ENCODE assay signal across 2 cellular contexts in genomic region chr1:47227370-47228232, GRCh38.
TF ChIP-seq lines count a peak whose summit lies in the region.

No MANE protein-coding gene starts in this region.

TF ChIP-seq in HEK293, 187 proteins besides CTCF, POLR2A, EP300 and RAD21:
- no peak for TF ChIP-seq KLF8 (tag by site-specific recombination; IDR thresholded peaks at IDR 0.05)
- TF ChIP-seq, protein P1, sequence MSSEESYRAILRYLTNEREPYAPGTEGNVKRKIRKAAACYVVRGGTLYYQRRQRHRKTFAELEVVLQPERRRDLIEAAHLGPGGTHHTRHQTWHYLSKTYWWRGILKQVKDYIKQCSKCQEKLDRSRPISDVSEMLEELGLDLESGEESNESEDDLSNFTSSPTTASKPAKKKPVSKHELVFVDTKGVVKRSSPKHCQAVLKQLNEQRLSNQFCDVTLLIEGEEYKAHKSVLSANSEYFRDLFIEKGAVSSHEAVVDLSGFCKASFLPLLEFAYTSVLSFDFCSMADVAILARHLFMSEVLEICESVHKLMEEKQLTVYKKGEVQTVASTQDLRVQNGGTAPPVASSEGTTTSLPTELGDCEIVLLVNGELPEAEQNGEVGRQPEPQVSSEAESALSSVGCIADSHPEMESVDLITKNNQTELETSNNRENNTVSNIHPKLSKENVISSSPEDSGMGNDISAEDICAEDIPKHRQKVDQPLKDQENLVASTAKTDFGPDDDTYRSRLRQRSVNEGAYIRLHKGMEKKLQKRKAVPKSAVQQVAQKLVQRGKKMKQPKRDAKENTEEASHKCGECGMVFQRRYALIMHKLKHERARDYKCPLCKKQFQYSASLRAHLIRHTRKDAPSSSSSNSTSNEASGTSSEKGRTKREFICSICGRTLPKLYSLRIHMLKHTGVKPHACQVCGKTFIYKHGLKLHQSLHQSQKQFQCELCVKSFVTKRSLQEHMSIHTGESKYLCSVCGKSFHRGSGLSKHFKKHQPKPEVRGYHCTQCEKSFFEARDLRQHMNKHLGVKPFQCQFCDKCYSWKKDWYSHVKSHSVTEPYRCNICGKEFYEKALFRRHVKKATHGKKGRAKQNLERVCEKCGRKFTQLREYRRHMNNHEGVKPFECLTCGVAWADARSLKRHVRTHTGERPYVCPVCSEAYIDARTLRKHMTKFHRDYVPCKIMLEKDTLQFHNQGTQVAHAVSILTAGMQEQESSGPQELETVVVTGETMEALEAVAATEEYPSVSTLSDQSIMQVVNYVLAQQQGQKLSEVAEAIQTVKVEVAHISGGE (tag by site-specific recombination; conservative IDR thresholded peaks at IDR 0.05; ENCODE audit: low read depth), result peak; percentile 90
- TF ChIP-seq ZNF768 (tag by site-specific recombination; IDR thresholded peaks at IDR 0.05), result no peak
- TF ChIP-seq PATZ1 (tag by site-specific recombination; IDR thresholded peaks at IDR 0.05), result no peak
- no peak for TF ChIP-seq GFI1B (tag by site-specific recombination; IDR thresholded peaks at IDR 0.05)
- no peak for TF ChIP-seq ZBTB48 (tag by site-specific recombination; IDR thresholded peaks at IDR 0.05)
- TF ChIP-seq MZF1 (tag by site-specific recombination; IDR thresholded peaks at IDR 0.05; ENCODE audit: borderline replicate concordance), result no peak

TF ChIP-seq in K562, 482 proteins besides CTCF, POLR2A, EP300 and RAD21:
- TF ChIP-seq SAP30 (IDR thresholded peaks at IDR 0.05; ENCODE audit: borderline replicate concordance, insufficient read depth, low read depth, low read length, poor library complexity, severe bottlenecking) (peak; percentile 32), GTF2E2 (tag; IDR thresholded peaks at IDR 0.05) (no peak), NR2F6 (CRISPR knock-in tag; IDR thresholded peaks at IDR 0.05) (no peak), PHB (CRISPR knock-in tag; IDR thresholded peaks at IDR 0.05) (0 out of 2 replicates have a peak, but pooled peaks have one; percentile 62), PREB (CRISPR knock-in tag; IDR thresholded peaks at IDR 0.05) (0 out of 2 replicates have a peak, but pooled peaks have one; percentile 60)
- TF ChIP-seq, protein P2, sequence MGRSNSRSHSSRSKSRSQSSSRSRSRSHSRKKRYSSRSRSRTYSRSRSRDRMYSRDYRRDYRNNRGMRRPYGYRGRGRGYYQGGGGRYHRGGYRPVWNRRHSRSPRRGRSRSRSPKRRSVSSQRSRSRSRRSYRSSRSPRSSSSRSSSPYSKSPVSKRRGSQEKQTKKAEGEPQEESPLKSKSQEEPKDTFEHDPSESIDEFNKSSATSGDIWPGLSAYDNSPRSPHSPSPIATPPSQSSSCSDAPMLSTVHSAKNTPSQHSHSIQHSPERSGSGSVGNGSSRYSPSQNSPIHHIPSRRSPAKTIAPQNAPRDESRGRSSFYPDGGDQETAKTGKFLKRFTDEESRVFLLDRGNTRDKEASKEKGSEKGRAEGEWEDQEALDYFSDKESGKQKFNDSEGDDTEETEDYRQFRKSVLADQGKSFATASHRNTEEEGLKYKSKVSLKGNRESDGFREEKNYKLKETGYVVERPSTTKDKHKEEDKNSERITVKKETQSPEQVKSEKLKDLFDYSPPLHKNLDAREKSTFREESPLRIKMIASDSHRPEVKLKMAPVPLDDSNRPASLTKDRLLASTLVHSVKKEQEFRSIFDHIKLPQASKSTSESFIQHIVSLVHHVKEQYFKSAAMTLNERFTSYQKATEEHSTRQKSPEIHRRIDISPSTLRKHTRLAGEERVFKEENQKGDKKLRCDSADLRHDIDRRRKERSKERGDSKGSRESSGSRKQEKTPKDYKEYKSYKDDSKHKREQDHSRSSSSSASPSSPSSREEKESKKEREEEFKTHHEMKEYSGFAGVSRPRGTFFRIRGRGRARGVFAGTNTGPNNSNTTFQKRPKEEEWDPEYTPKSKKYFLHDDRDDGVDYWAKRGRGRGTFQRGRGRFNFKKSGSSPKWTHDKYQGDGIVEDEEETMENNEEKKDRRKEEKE (IDR thresholded peaks at IDR 0.05; ENCODE audit: borderline replicate concordance in 1 of 2, control insufficient read depth in 1 of 2, low read depth in 2 of 2, low read length in 1 of 2), result 0 out of 4 replicates have a peak, but pooled peaks of 1 of the 2 experiments have one; percentile 55
- TF ChIP-seq, protein P1 (CRISPR knock-in tag; IDR thresholded peaks at IDR 0.05), result peak in 2 of 3 experiments; percentile 65 to 91; a peak in 4 of 6 replicates
